Comparison of ENCODE assay signal across 16 cellular contexts in the genomic region with DNA sequence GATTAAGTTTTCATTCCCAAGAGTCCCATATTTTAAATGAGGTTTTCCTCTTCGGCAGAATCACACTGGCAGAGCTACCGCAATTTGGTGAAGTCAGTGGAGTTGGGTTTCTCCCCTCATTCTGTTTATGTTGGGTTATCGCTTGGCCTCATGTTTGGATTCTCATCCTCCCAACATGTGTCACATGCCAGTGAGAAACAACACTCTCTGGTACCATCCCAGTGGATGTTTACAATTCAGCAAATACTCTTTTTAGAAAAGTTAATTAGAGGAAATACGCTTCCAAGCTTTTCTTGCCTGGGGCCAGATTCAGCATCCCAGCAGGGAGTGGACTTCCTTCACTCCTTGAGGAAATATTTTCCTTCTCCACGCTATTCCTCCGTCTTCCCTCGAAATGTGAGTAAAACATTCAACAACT. TPM values are rescaled to one million over a fixed set of nuclear protein-coding genes. Genes with fewer than 3 reads are reported as not detected.
DNase-seq lines count a peak whose midpoint lies in the region; ATAC-seq and TF ChIP-seq lines count a peak whose summit lies in the region.
"Had no signal": no experiment of that assay in that cellular context is flagged by ENCODE, and none has a peak within 500 bp of the region (broad histone marks: within the 10 kb centered on the region; RNA-seq: fewer than 3 reads in every experiment).

No MANE protein-coding gene starts in this region.

- H3K27me3 ChIP-seq in GM23338 (ENCODE audit: insufficient read depth), result peaks cover 38% of the 10 kb centered on the region
- no peaks in the 10 kb centered on the region for H3K27me3 ChIP-seq in mammary epithelial cell (ENCODE audit: insufficient read depth, low read length)
- H3K27me3 ChIP-seq in vagina, result no peaks in the 10 kb centered on the region
- peaks cover 8 to 67% of the 10 kb centered on the region in 2 donors for H3K27me3 ChIP-seq in left lung

- H4K20me1 ChIP-seq in GM23338 (replicated peaks; ENCODE audit: insufficient read depth), result no peaks in the 10 kb centered on the region
- no peaks in the 10 kb centered on the region for H4K20me1 ChIP-seq in mammary epithelial cell (ENCODE audit: insufficient read depth, low read length)

- peaks cover 3% of the 10 kb centered on the region; the same call in 1 of the 2 replicates for H3F3A ChIP-seq in GM23338 (replicated peaks; ENCODE audit: low read depth)

- dilution Hi-C loops in mammary epithelial cell (cut with HindIII; ENCODE audit: low sequenced_read_pairs), result no loop called here

- H3K4me3 Mint-ChIP-seq in GM23338, result no peak overlapping the region
- H3K4me3 Mint-ChIP-seq in mesothelial cell of epicardium, result no peak overlapping the region
- no peak overlapping the region for H3K4me3 Mint-ChIP-seq in activated T-cell treated with anti-CD3 and anti-CD28 coated beads, Interleukin-2, amount 50 U/mL, for 72 hours
- H3K4me3 Mint-ChIP-seq: stimulated activated naive CD8-positive, alpha-beta T cell treated with anti-CD3 and anti-CD28 coated beads, Interleukin-15, amount 100 ng/mL, for 72 hours had no signal

- 38% methylated on average over 7 of the region's 7 CpGs for WGBS in mammary epithelial cell (ENCODE audit: low coverage, missing lambda C conversion rate)

- H3K9me3 ChIP-seq in mammary epithelial cell (replicated peaks; ENCODE audit: insufficient read depth, low read length), result no peaks in the 10 kb centered on the region
- H3K9me3 ChIP-seq in vagina, result no peaks in the 10 kb centered on the region
- H3K9me3 ChIP-seq in left lung, result no peaks in the 10 kb centered on the region
- H3K9me3 ChIP-seq: mucosa of descending colon had no signal

- H3K4me1 ChIP-seq in GM23338 (ENCODE audit: insufficient read depth) (peaks cover 29% of the 10 kb centered on the region), mammary epithelial cell (ENCODE audit: insufficient read depth, low read length) (peaks cover 27% of the 10 kb centered on the region), vagina (peaks cover 6% of the 10 kb centered on the region), left lung (no peaks in the 10 kb centered on the region)

- ATAC-seq in GM23338 (no peak), left lung (no peak)
- ATAC-seq in activated T-cell treated with anti-CD3 and anti-CD28 coated beads, Interleukin-2, amount 50 U/mL, for 72 hours (replicated peaks in 1 of 2), result no peak
- ATAC-seq: esophagus mucosa; HepG2; mucosa of descending colon; stimulated activated naive CD8-positive, alpha-beta T cell treated with anti-CD3 and anti-CD28 coated beads, Interleukin-15, amount 100 ng/mL, for 72 hours had no signal

- H3K27ac ChIP-seq in GM23338 (ENCODE audit: low read depth) (no peak overlapping the region), mammary epithelial cell (ENCODE audit: insufficient read depth, low read depth, low read length) (no peak overlapping the region), vagina (peak overlapping the region; percentile 73), left lung (no peak overlapping the region)

- DNase-seq in GM23338 (ENCODE audit: low spot score) (no peak), mammary epithelial cell (no peak), mesothelial cell of epicardium (ENCODE audit: low spot score in 2 of 2, unreplicated experiment in 2 of 2) (no peak), vagina (ENCODE audit: extremely low spot score in 2 of 2) (no peak), NCI-H524 (lab: John Stamatoyannopoulos, UW) (no peak), left lung (no peak)
- no peak for DNase-seq in activated T-cell treated with anti-CD3 and anti-CD28 coated beads, Interleukin-2, amount 50 U/mL, for 72 hours
- DNase-seq: activated naive CD4-positive, alpha-beta T cell; cerebellar nuclear complex; mucosa of descending colon; NCI-H1105 treated with DMSO at 0.1 percent for 48 hours; RPMI8226; stimulated activated naive CD8-positive, alpha-beta T cell treated with anti-CD3 and anti-CD28 coated beads, Interleukin-15, amount 100 ng/mL, for 72 hours had no signal

- H3K4me3 ChIP-seq in GM23338 (no peak overlapping the region), mammary epithelial cell (replicated peaks in 1 of 3; ENCODE audit: insufficient read depth in 1 of 3, low read depth in 2 of 3, low read length in 3 of 3) (no peak overlapping the region), vagina (peak overlapping the region; percentile 42 to 53), left lung (no peak overlapping the region)
- H3K4me3 ChIP-seq: mucosa of descending colon had no signal

- H3K36me3 Mint-ChIP-seq in GM23338 (ENCODE audit: low read depth) (no peaks in the 10 kb centered on the region), mesothelial cell of epicardium (no peaks in the 10 kb centered on the region)
- no peaks in the 10 kb centered on the region for H3K36me3 Mint-ChIP-seq in activated T-cell treated with anti-CD3 and anti-CD28 coated beads, Interleukin-2, amount 50 U/mL, for 72 hours (ENCODE audit: insufficient read depth in 2 of 2)

- TF ChIP-seq CTCF in GM23338 (conservative IDR thresholded peaks at IDR 0.05; ENCODE audit: low read depth in 2 of 2) (no peak), mammary epithelial cell (conservative IDR thresholded peaks at IDR 0.05 in 1 of 2, IDR thresholded peaks at IDR 0.05 in 1 of 2; ENCODE audit: extremely low read depth in 1 of 2, insufficient read depth in 1 of 2, low read depth in 1 of 2, low read length in 2 of 2) (no peak), mesothelial cell of epicardium (IDR thresholded peaks at IDR 0.05; ENCODE audit: unreplicated experiment) (no peak), vagina (IDR thresholded peaks at IDR 0.05) (no peak), left lung (IDR thresholded peaks at IDR 0.05) (no peak)

- CTCF ChIA-PET in mammary epithelial cell (lab: Charles Lee; ENCODE audit: low non-redundant PET), result no interaction called here

- H3K9me3 Mint-ChIP-seq in GM23338, result peaks cover 6% of the 10 kb centered on the region; the same call in 2 of the 3 replicates
- H3K9me3 Mint-ChIP-seq in mesothelial cell of epicardium, result peaks cover 5% of the 10 kb centered on the region
- no peaks in the 10 kb centered on the region for H3K9me3 Mint-ChIP-seq in activated T-cell treated with anti-CD3 and anti-CD28 coated beads, Interleukin-2, amount 50 U/mL, for 72 hours
- H3K9me3 Mint-ChIP-seq: stimulated activated naive CD8-positive, alpha-beta T cell treated with anti-CD3 and anti-CD28 coated beads, Interleukin-15, amount 100 ng/mL, for 72 hours had no signal

- H3K9me2 ChIP-seq in GM23338 (ENCODE audit: insufficient read depth), result 0 out of 2 replicates have a peak, but pooled peaks cover 12% of the 10 kb centered on the region

- H3K4me1 Mint-ChIP-seq in GM23338 (peaks cover 22% of the 10 kb centered on the region; the same call in 2 of the 3 replicates), mesothelial cell of epicardium (peaks cover 30% of the 10 kb centered on the region)
- H3K4me1 Mint-ChIP-seq in activated T-cell treated with anti-CD3 and anti-CD28 coated beads, Interleukin-2, amount 50 U/mL, for 72 hours (ENCODE audit: low read depth), result no peaks in the 10 kb centered on the region

- in situ Hi-C loops in mammary epithelial cell (cut with MboI; ENCODE audit: low sequenced_read_pairs in 2 of 2), result no loop called here

- H3K9ac ChIP-seq in mammary epithelial cell (ENCODE audit: insufficient read depth, low read length), result no peak overlapping the region

- H3K27me3 Mint-ChIP-seq in GM23338 (ENCODE audit: insufficient read depth, low read depth, poor library complexity) (peaks cover 25% of the 10 kb centered on the region), mesothelial cell of epicardium (ENCODE audit: low read depth) (peaks cover 7% of the 10 kb centered on the region)
- peaks cover 82% of the 10 kb centered on the region for H3K27me3 Mint-ChIP-seq in activated T-cell treated with anti-CD3 and anti-CD28 coated beads, Interleukin-2, amount 50 U/mL, for 72 hours (ENCODE audit: low read depth)

- intact Hi-C loops in mammary epithelial cell (cut with micrococcal nuclease), result no loop called here
- intact Hi-C loops in vagina (cut with DNase I), result no loop called here
- intact Hi-C loops in left lung (cut with DNase I), result no loop called here

- 0 out of 2 replicates have a peak overlapping the region, but pooled peaks have one; percentile 19 for H2AFZ ChIP-seq in GM23338
- H2AFZ ChIP-seq in mammary epithelial cell (ENCODE audit: low read depth, low read length), result peak overlapping the region; percentile 22

- H3K79me2 ChIP-seq in GM23338 (replicated peaks; ENCODE audit: insufficient read depth) (no peaks in the 10 kb centered on the region), mammary epithelial cell (ENCODE audit: insufficient read depth, low read length) (no peaks in the 10 kb centered on the region)

- H3K36me3 ChIP-seq in GM23338 (ENCODE audit: insufficient read depth), result no peaks in the 10 kb centered on the region
- no peaks in the 10 kb centered on the region for H3K36me3 ChIP-seq in mammary epithelial cell (ENCODE audit: insufficient read depth, low read length)
- no peaks in the 10 kb centered on the region for H3K36me3 ChIP-seq in vagina
- no peaks in the 10 kb centered on the region for H3K36me3 ChIP-seq in left lung

- H3K27ac Mint-ChIP-seq in GM23338 (no peak overlapping the region), mesothelial cell of epicardium (peak overlapping the region; percentile 4)
- H3K27ac Mint-ChIP-seq in activated T-cell treated with anti-CD3 and anti-CD28 coated beads, Interleukin-2, amount 50 U/mL, for 72 hours, result no peak overlapping the region
- H3K27ac Mint-ChIP-seq: stimulated activated naive CD8-positive, alpha-beta T cell treated with anti-CD3 and anti-CD28 coated beads, Interleukin-15, amount 100 ng/mL, for 72 hours had no signal

- H3K4me2 ChIP-seq in GM23338, result peak overlapping the region; percentile 50; the same call in 1 of the 2 replicates
- H3K4me2 ChIP-seq in mammary epithelial cell (ENCODE audit: insufficient read depth, low read depth, low read length), result peak overlapping the region; percentile 11

- no TSS peak for BruUV-seq in mammary epithelial cell (replicated peaks; lab: Mats Ljungman, UMichigan)

- no peak for TF ChIP-seq POLR2A in vagina (IDR thresholded peaks at IDR 0.05)

TF ChIP-seq in GM23338, 12 proteins besides CTCF, POLR2A, EP300 and RAD21 (continues in another document):
- no peak for TF ChIP-seq CREB1 (CRISPR knock-in tag; IDR thresholded peaks at IDR 0.05; ENCODE audit: low read depth)
- no peak for TF ChIP-seq NANOG (IDR thresholded peaks at IDR 0.05; ENCODE audit: borderline replicate concordance)

RNA-seq across cellular contexts. Expression of a gene that starts 2.1 kb away (rescaled TPM):
- total RNA-seq in GM23338 (2014; rRNA removed; shearing (Covaris generic)), result 2.5 and 3.1 TPM in 2 replicates
- polyA plus RNA-seq in GM23338 (2016; fragmentation: Nextera tagmentation; extraction: Ambion mirVana) (0.70 and 1.6 TPM in 2 replicates), mammary epithelial cell (4.2 TPM)
- total RNA-seq in mammary epithelial cell (100 to 1,000 TPM in 1 of 2 donors, 1 to 10 TPM in 1; 7.6 to 118 TPM), mesothelial cell of epicardium (38.3 to 44.8 TPM (median 43.5 TPM) in 3 replicates), vagina (46.7 TPM), left lung (10 to 100 TPM in 1 of 2 donors, under 1 TPM in 1; 0.65 to 14.4 TPM)
- 2.1 TPM for polyA minus RNA-seq in mammary epithelial cell
- not detected for total RNA-seq in activated T-cell treated with anti-CD3 and anti-CD28 coated beads, Interleukin-2, amount 50 U/mL, for 72 hours
- total RNA-seq: HepG2, NCI-H460 had no signal
- polyA plus RNA-seq: HepG2 had no signal

Comparison
In these comparisons a context has a peak if more than half of its experiments do, and no peak if none do; other contexts are left out.
1. H3K4me3 ChIP-seq: peak in vagina (2 of 2); none in GM23338 (single experiment), mammary epithelial cell (0 of 3) and left lung (0 of 2).